In the genomic region with DNA sequence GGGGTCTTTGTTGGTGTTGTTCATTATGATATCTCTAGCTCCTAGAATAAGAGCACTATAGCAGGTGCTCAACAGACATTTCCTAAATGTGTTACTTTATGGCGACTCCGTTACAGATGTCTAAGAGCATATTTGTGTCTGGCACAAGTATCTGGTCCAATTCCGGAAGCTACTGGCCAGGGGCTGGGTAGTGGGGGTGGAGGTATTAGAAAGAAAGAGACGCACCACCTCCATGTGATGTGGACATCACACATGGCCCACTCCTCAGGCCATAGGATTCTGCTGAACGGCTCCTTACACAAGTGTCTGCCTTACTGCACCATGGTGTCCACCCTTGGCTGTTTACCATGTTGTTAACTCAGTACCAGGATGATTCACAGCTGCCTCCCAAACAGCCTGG, we compare ENCODE assay signal across 6 cellular contexts.
"Had no signal": no experiment of that assay in that cellular context is flagged by ENCODE, and none has a peak within 500 bp of the region (broad histone marks: within the 10 kb centered on the region; RNA-seq: fewer than 3 reads in every experiment).

No MANE protein-coding gene starts in this region.

- H3K27ac ChIP-seq: HL-60 had no signal

- H3K4me3 ChIP-seq: K562 had no signal

- ATAC-seq: HepG2, K562 had no signal

- DNase-seq: IMR-90, KBM-7, KG1 had no signal
